ENCODE assay signal across 22 cellular contexts in the genomic region with DNA sequence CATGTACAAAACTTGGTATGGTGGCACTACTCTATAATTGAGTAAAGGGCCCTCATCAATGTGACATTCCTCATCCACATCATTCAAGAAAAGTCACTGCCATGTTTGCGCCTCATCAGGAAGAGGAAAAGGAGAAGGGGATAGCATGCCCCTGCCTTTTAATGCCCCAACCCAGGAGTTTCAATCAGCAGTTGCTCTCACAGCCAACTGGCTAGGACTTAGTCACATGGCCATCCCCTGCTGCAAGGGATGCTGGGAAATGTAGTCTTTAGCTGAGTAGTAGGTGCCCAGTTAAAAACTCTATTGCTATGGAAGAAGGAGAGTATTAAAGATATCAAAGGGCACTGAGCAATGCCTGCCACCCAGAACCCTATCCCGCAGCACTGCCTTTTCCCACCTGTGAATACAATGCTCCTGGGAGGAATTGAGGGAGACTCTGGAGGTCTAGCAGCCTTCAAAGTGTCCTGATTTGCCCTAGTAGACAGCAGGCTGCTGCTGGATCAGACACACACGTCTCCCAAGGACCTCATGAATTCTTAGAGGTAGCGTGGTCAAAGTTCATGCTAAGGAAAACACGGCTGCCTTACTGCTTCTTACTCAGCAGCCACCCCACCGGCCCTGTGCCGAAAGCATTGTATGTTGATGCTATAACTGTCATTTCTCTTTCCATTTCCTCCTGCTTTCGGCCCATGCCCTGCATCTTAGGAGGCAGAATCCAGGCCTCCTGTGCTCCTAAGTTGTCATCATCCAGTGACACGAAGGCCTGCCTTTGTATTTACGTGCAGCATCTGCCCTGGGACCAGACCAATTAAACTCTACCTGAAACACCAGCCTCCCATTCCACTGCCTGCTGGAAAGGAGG. TPM values are rescaled to one million over a fixed set of nuclear protein-coding genes. Genes with fewer than 3 reads are reported as not detected.
DNase-seq lines count a peak whose midpoint lies in the region; ATAC-seq, FAIRE-seq and TF ChIP-seq lines count a peak whose summit lies in the region.
"Had no signal": no experiment of that assay in that cellular context is flagged by ENCODE, and none has a peak within 500 bp of the region (broad histone marks: within the 10 kb centered on the region; RNA-seq: fewer than 3 reads in every experiment).

No MANE protein-coding gene starts in this region.

- H3K4me2 ChIP-seq in Karpas-422 (ENCODE audit: low read depth, low read length, poor library complexity, severe bottlenecking): no peak overlapping the region
- no peak overlapping the region for H3K4me2 ChIP-seq in astrocyte (ENCODE audit: low read length)

- H3K4me3 Mint-ChIP-seq in astrocyte (ENCODE audit: unreplicated experiment): no peak overlapping the region
- H3K4me3 Mint-ChIP-seq: CD8-positive, alpha-beta T cell; immature natural killer cell; natural killer cell treated with Interleukin-12 subunit alpha and Interleukin-12 subunit beta and Interleukin-15 and Interleukin-18, amount 100 ng/mL, for 72 hours; stimulated activated effector memory CD8-positive, alpha-beta T cell treated with anti-CD3 and anti-CD28 coated beads, Interleukin-12 subunit alpha, Interleukin-12 subunit beta, amount 100 ng/mL, for 72 hours had no signal

- H2AFZ ChIP-seq in Karpas-422 (ENCODE audit: low read length) (no peak overlapping the region), astrocyte (ENCODE audit: low read depth, low read length) (no peak overlapping the region)

- no peaks in the 10 kb centered on the region for H3K9me2 ChIP-seq in Karpas-422 (replicated peaks; ENCODE audit: insufficient read depth, low read length)

- peak; percentile 5 for DNase-seq in NCI-H2171 treated with DMSO at 0.1 percent for 48 hours (lab: John Stamatoyannopoulos, UW)
- no peak for DNase-seq in NCI-H2171 (lab: John Stamatoyannopoulos, UW)
- peak; percentile 69 for DNase-seq in Karpas-422
- DNase-seq in astrocyte (ENCODE audit: low read depth): no peak
- DNase-seq in mesenteric fat pad (ENCODE audit: low spot score): peak; percentile 62
- no peak for DNase-seq in activated naive CD4-positive, alpha-beta T cell treated with anti-CD3 and anti-CD28 coated beads, Interleukin-2, amount 50 U/mL, for 16 hours
- DNase-seq: CD8-positive, alpha-beta T cell; cortex of kidney; immature natural killer cell; NCI-H1048; NCI-H2081 treated with DMSO at 0.1 percent for 48 hours; NCI-H748 treated with DMSO at 0.1 percent for 48 hours; spleen; trophoblast cell had no signal

- peaks cover 45% of the 10 kb centered on the region for H3K27me3 Mint-ChIP-seq in astrocyte (ENCODE audit: low read depth, unreplicated experiment)

- H3K9me3 Mint-ChIP-seq in astrocyte (ENCODE audit: unreplicated experiment): peaks cover 10% of the 10 kb centered on the region
- H3K9me3 Mint-ChIP-seq: natural killer cell treated with Interleukin-12 subunit alpha and Interleukin-12 subunit beta and Interleukin-15 and Interleukin-18, amount 100 ng/mL, for 72 hours had no signal

- H4K20me1 ChIP-seq in Karpas-422 (ENCODE audit: insufficient read depth, low read depth, low read length): no peaks in the 10 kb centered on the region
- no peaks in the 10 kb centered on the region for H4K20me1 ChIP-seq in astrocyte (ENCODE audit: insufficient read depth, low read length)

- no peak overlapping the region for H3K4me3 ChIP-seq in Karpas-422 (ENCODE audit: low read length)
- H3K4me3 ChIP-seq in astrocyte (ENCODE audit: insufficient read depth, low read depth, low read length): no peak overlapping the region
- H3K4me3 ChIP-seq: spleen had no signal

- H3K4me1 ChIP-seq in Karpas-422 (ENCODE audit: low read length) (no peaks in the 10 kb centered on the region), astrocyte (ENCODE audit: insufficient read depth, low read length) (no peaks in the 10 kb centered on the region)
- H3K4me1 ChIP-seq: spleen had no signal

- H3K9me3 ChIP-seq in Karpas-422 (ENCODE audit: low read length) (no peaks in the 10 kb centered on the region), astrocyte (ENCODE audit: insufficient read depth, low read depth, low read length) (peaks cover 4% of the 10 kb centered on the region)

- H3K79me2 ChIP-seq in Karpas-422 (ENCODE audit: low read length) (no peaks in the 10 kb centered on the region), astrocyte (ENCODE audit: insufficient read depth, low read length) (no peaks in the 10 kb centered on the region)

- peak; percentile 43 for FAIRE-seq in astrocyte (lab: Jason Lieb, UNC)
- FAIRE-seq: G401.6, GM12891, H54 had no signal

- no peak for ATAC-seq in GM18519 (IDR thresholded peaks at IDR 0.05; ENCODE audit: low FRiP score, unreplicated experiment)
- no peak for ATAC-seq in GM19328 (IDR thresholded peaks at IDR 0.05; ENCODE audit: unreplicated experiment)
- ATAC-seq: CD8-positive, alpha-beta T cell; stimulated activated effector memory CD8-positive, alpha-beta T cell treated with anti-CD3 and anti-CD28 coated beads, Interleukin-12 subunit alpha, Interleukin-12 subunit beta, amount 100 ng/mL, for 72 hours had no signal

- H3K36me3 Mint-ChIP-seq in astrocyte (ENCODE audit: low read depth, unreplicated experiment): peaks cover 2% of the 10 kb centered on the region
- H3K36me3 Mint-ChIP-seq: CD8-positive, alpha-beta T cell; stimulated activated effector memory CD8-positive, alpha-beta T cell treated with anti-CD3 and anti-CD28 coated beads, Interleukin-12 subunit alpha, Interleukin-12 subunit beta, amount 100 ng/mL, for 72 hours had no signal

- H3K36me3 ChIP-seq in Karpas-422 (ENCODE audit: insufficient read depth, low read length) (no peaks in the 10 kb centered on the region), astrocyte (ENCODE audit: insufficient read depth, low read length) (no peaks in the 10 kb centered on the region)
- H3K36me3 ChIP-seq: spleen had no signal

- H3K4me1 Mint-ChIP-seq in astrocyte (ENCODE audit: low read depth, unreplicated experiment): no peaks in the 10 kb centered on the region
- H3K4me1 Mint-ChIP-seq: immature natural killer cell; stimulated activated effector memory CD8-positive, alpha-beta T cell treated with anti-CD3 and anti-CD28 coated beads, Interleukin-12 subunit alpha, Interleukin-12 subunit beta, amount 100 ng/mL, for 72 hours had no signal

- H3K27ac ChIP-seq in Karpas-422 (ENCODE audit: low read length) (no peak overlapping the region), astrocyte (ENCODE audit: low read depth, low read length) (no peak overlapping the region)
- H3K27ac ChIP-seq: spleen had no signal

- no peak overlapping the region for H3K9ac ChIP-seq in Karpas-422 (ENCODE audit: low read length)
- H3K9ac ChIP-seq in astrocyte (ENCODE audit: low read length): no peak overlapping the region

- no peak overlapping the region for H3K27ac Mint-ChIP-seq in astrocyte (ENCODE audit: unreplicated experiment)
- H3K27ac Mint-ChIP-seq: CD8-positive, alpha-beta T cell; natural killer cell treated with Interleukin-12 subunit alpha and Interleukin-12 subunit beta and Interleukin-15 and Interleukin-18, amount 100 ng/mL, for 72 hours; progenitor cell of endocrine pancreas; stimulated activated effector memory CD8-positive, alpha-beta T cell treated with anti-CD3 and anti-CD28 coated beads, Interleukin-12 subunit alpha, Interleukin-12 subunit beta, amount 100 ng/mL, for 72 hours had no signal

- TF ChIP-seq CTCF in astrocyte (IDR thresholded peaks at IDR 0.05; ENCODE audit: insufficient read depth, low read depth, low read length): no peak

- H3K27me3 ChIP-seq in Karpas-422 (ENCODE audit: low read length) (no peaks in the 10 kb centered on the region), astrocyte (ENCODE audit: insufficient read depth, low read length) (no peaks in the 10 kb centered on the region)

RNA-seq across cellular contexts. Expression of gene CCND1, which starts 10.7 kb away (rescaled TPM):
- total RNA-seq in Karpas-422 (2014; rRNA removed; shearing (Covaris generic); ENCODE audit: low replicate concordance): 0.54 and 4.3 TPM in 2 replicates
- total RNA-seq in astrocyte: 248 and 482 TPM in 2 replicates
- total RNA-seq in mesenteric fat pad: 788 TPM

RNA-seq across cellular contexts. Expression of gene LTO1, which starts 44.9 kb away (rescaled TPM):
- total RNA-seq in Karpas-422 (2014; rRNA removed; shearing (Covaris generic); ENCODE audit: low replicate concordance): 24.2 and 26.2 TPM in 2 replicates
- 17.6 and 20.0 TPM in 2 replicates for total RNA-seq in astrocyte
- 19.2 TPM for total RNA-seq in mesenteric fat pad

Comparison
In these comparisons a context has a peak if more than half of its experiments do, and no peak if none do; other contexts are left out.
1. DNase-seq: peak in NCI-H2171 treated with DMSO at 0.1 percent for 48 hours (single experiment), Karpas-422 (single experiment) and mesenteric fat pad (single experiment); none in NCI-H2171 (single experiment), astrocyte (single experiment) and activated naive CD4-positive, alpha-beta T cell treated with anti-CD3 and anti-CD28 coated beads, Interleukin-2, amount 50 U/mL, for 16 hours (single experiment).
2. RNA of gene CCND1, which starts 10.7 kb away (total RNA-seq): 788 TPM in mesenteric fat pad (single experiment) and 248 to 482 TPM in astrocyte; 0.54 to 4.3 TPM in Karpas-422; every median in the first group is over 10 times any median in the second.